In the genomic region with DNA sequence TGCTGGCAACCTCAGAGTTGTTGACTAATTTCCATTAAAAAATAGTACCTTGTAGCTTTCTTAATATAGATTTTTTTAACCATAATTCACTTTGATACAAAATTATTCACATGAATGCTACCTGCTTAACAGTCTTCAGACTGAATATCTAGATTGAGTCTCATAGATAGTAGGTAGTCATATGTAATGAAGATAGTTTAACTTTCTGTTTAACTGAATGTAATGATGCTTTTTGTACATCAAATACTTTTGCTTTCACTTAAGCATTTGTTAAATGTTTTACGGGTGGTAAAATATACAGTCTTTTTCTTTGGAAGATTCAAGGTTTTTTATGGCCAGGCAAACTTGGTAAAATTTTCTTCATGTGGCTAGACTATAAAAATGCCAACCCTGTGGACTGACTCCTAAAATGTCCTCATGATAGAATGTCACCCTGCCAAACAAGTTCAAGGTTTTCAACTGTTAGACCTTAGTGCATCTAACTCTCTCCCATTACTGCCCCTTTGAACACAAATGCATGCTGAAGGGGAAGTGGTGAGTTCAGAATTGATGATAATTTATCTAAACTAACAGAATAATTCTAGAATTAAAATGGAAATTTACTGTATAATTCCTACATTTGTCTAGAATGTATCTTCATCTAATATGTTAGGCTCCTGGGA, we compare ENCODE assay signal across 1 cellular context.
TF ChIP-seq lines count a peak whose summit lies in the region.

No MANE protein-coding gene starts in this region.

TF ChIP-seq in GM12878, 131 proteins besides CTCF, POLR2A, EP300 and RAD21 (continued from another document):
- TF ChIP-seq, protein P1, sequence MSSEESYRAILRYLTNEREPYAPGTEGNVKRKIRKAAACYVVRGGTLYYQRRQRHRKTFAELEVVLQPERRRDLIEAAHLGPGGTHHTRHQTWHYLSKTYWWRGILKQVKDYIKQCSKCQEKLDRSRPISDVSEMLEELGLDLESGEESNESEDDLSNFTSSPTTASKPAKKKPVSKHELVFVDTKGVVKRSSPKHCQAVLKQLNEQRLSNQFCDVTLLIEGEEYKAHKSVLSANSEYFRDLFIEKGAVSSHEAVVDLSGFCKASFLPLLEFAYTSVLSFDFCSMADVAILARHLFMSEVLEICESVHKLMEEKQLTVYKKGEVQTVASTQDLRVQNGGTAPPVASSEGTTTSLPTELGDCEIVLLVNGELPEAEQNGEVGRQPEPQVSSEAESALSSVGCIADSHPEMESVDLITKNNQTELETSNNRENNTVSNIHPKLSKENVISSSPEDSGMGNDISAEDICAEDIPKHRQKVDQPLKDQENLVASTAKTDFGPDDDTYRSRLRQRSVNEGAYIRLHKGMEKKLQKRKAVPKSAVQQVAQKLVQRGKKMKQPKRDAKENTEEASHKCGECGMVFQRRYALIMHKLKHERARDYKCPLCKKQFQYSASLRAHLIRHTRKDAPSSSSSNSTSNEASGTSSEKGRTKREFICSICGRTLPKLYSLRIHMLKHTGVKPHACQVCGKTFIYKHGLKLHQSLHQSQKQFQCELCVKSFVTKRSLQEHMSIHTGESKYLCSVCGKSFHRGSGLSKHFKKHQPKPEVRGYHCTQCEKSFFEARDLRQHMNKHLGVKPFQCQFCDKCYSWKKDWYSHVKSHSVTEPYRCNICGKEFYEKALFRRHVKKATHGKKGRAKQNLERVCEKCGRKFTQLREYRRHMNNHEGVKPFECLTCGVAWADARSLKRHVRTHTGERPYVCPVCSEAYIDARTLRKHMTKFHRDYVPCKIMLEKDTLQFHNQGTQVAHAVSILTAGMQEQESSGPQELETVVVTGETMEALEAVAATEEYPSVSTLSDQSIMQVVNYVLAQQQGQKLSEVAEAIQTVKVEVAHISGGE (CRISPR knock-in tag; IDR thresholded peaks at IDR 0.05), result no peak
- TF ChIP-seq, protein P2, sequence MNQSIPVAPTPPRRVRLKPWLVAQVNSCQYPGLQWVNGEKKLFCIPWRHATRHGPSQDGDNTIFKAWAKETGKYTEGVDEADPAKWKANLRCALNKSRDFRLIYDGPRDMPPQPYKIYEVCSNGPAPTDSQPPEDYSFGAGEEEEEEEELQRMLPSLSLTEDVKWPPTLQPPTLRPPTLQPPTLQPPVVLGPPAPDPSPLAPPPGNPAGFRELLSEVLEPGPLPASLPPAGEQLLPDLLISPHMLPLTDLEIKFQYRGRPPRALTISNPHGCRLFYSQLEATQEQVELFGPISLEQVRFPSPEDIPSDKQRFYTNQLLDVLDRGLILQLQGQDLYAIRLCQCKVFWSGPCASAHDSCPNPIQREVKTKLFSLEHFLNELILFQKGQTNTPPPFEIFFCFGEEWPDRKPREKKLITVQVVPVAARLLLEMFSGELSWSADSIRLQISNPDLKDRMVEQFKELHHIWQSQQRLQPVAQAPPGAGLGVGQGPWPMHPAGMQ (IDR thresholded peaks at IDR 0.05; ENCODE audit: borderline replicate concordance), result no peak
- no peak for TF ChIP-seq TAF1 (IDR thresholded peaks at IDR 0.05; ENCODE audit: borderline replicate concordance, low read depth, low read length)
